ENCODE assay signal across 21 cellular contexts in the genomic region with DNA sequence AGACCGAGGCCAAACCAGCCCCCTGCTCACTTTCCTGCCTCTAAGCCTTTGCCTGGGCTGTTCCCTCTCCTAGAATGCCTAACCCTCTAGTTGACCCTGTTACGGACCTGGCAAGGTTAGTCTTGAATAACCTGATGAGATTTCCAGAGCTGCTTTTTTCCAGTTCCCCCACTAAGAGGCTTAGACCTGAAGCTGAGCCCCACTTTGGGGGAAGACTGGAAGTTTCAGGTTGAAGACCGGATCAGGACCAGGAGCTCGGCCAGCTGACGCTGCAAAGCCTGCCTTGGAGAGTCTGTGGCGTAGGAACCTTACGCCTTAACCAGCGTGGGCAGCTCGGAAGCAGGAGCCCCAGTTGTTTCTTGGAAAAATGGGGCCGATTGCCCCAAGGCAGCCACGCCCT.
A peak's percentile ranks its signal among the peaks of the same experiment; 100 is the strongest.
DNase-seq lines count a peak whose midpoint lies in the region; ATAC-seq and TF ChIP-seq lines count a peak whose summit lies in the region.
"Had no signal": no experiment of that assay in that cellular context is flagged by ENCODE, and none has a peak within 500 bp of the region (broad histone marks: within the 10 kb centered on the region; RNA-seq: fewer than 3 reads in every experiment).

No MANE protein-coding gene starts in this region.

- in situ Hi-C loops in HAP-1 (cut with MboI; ENCODE audit: low sequenced_read_pairs) = no loop called here

- peaks cover 60 to 81% of the 10 kb centered on the region in 2 donors for H3K4me1 Mint-ChIP-seq in natural killer cell
- H3K4me1 Mint-ChIP-seq in natural killer cell treated with Interleukin-12 subunit alpha and Interleukin-12 subunit beta and Interleukin-15 and Interleukin-18, amount 100 ng/mL, for 72 hours (ENCODE audit: low read depth in 2 of 2) = peaks cover 31 to 53% of the 10 kb centered on the region in 2 donors

- H3K9me3 Mint-ChIP-seq in natural killer cell = no peaks in the 10 kb centered on the region
- no peaks in the 10 kb centered on the region for H3K9me3 Mint-ChIP-seq in natural killer cell treated with Interleukin-12 subunit alpha and Interleukin-12 subunit beta and Interleukin-15 and Interleukin-18, amount 100 ng/mL, for 72 hours
- H3K9me3 Mint-ChIP-seq: CD4-positive, CD25-positive, alpha-beta regulatory T cell; CD8-positive, alpha-beta T cell had no signal

- intact Hi-C loops in natural killer cell (cut with micrococcal nuclease) = loop anchor here (10.0 kb wide), 1 partner anchor 49 kb away; no protein-coding TSS in a partner anchor

- no peak overlapping the region for H3K4me3 Mint-ChIP-seq in natural killer cell
- H3K4me3 Mint-ChIP-seq in natural killer cell treated with Interleukin-12 subunit alpha and Interleukin-12 subunit beta and Interleukin-15 and Interleukin-18, amount 100 ng/mL, for 72 hours = no peak overlapping the region
- H3K4me3 Mint-ChIP-seq: B cell; CD4-positive, CD25-positive, alpha-beta regulatory T cell; CD8-positive, alpha-beta T cell had no signal

- peak overlapping the region; percentile 38 to 50 for H3K27ac Mint-ChIP-seq in natural killer cell
- H3K27ac Mint-ChIP-seq in natural killer cell treated with Interleukin-12 subunit alpha and Interleukin-12 subunit beta and Interleukin-15 and Interleukin-18, amount 100 ng/mL, for 72 hours = peak overlapping the region in 1 of 2 donors; percentile 68
- H3K27ac Mint-ChIP-seq: B cell; CD8-positive, alpha-beta T cell had no signal

- DNase-seq in natural killer cell (no peak), NCI-H82 (lab: John Stamatoyannopoulos, UW) (peak; percentile 86), WERI-Rb-1 (peak; percentile 90), NCI-H345 treated with DMSO at 0.1 percent for 48 hours (lab: John Stamatoyannopoulos, UW; ENCODE audit: unreplicated experiment) (no peak), HAP-1 (ENCODE audit: low spot score in 2 of 2) (no peak)
- DNase-seq in natural killer cell treated with Interleukin-12 subunit alpha and Interleukin-12 subunit beta and Interleukin-15 and Interleukin-18, amount 100 ng/mL, for 72 hours (ENCODE audit: low spot score) = no peak
- no peak for DNase-seq in activated CD8-positive, alpha-beta memory T cell treated with anti-CD3 and anti-CD28 coated beads, Interleukin-2, amount 50 U/mL, for 48 hours
- DNase-seq: C1 segment of cervical spinal cord; Caco-2; CD4-positive, CD25-positive, alpha-beta regulatory T cell; CD8-positive, alpha-beta T cell; DMS 273 treated with DMSO at 0.1 percent for 48 hours; DMS79; EL; GDM1; GOT3; HCEC 1CT had no signal

- H3K27me3 Mint-ChIP-seq in natural killer cell (ENCODE audit: low read depth in 2 of 2) = no peaks in the 10 kb centered on the region
- H3K27me3 Mint-ChIP-seq in natural killer cell treated with Interleukin-12 subunit alpha and Interleukin-12 subunit beta and Interleukin-15 and Interleukin-18, amount 100 ng/mL, for 72 hours = no peaks in the 10 kb centered on the region
- H3K27me3 Mint-ChIP-seq: CD4-positive, CD25-positive, alpha-beta regulatory T cell had no signal

- H3K36me3 Mint-ChIP-seq in natural killer cell = no peaks in the 10 kb centered on the region
- H3K36me3 Mint-ChIP-seq in natural killer cell treated with Interleukin-12 subunit alpha and Interleukin-12 subunit beta and Interleukin-15 and Interleukin-18, amount 100 ng/mL, for 72 hours = no peaks in the 10 kb centered on the region

- H3K27me3 ChIP-seq in WERI-Rb-1 (ENCODE audit: insufficient read depth, low read depth, severe bottlenecking) (no peaks in the 10 kb centered on the region), HAP-1 (ENCODE audit: low read depth) (no peaks in the 10 kb centered on the region)

- H3K9me3 ChIP-seq in WERI-Rb-1 (ENCODE audit: severe bottlenecking) (no peaks in the 10 kb centered on the region), HAP-1 (no peaks in the 10 kb centered on the region)
- H3K9me3 ChIP-seq: Caco-2 had no signal

- H3K4me3 ChIP-seq in WERI-Rb-1 (ENCODE audit: low read depth, low read length) (no peak overlapping the region), HAP-1 (no peak overlapping the region)
- H3K4me3 ChIP-seq: GM12878 had no signal

- H3K4me1 ChIP-seq in HAP-1 = peaks cover 4% of the 10 kb centered on the region; the same call in 1 of the 2 replicates

- H3K36me3 ChIP-seq in WERI-Rb-1 = no peaks in the 10 kb centered on the region; the same call in 1 of the 2 replicates
- no peaks in the 10 kb centered on the region for H3K36me3 ChIP-seq in HAP-1 (replicated peaks)

- TF ChIP-seq CTCF in natural killer cell (IDR thresholded peaks at IDR 0.05) (no peak), WERI-Rb-1 (IDR thresholded peaks at IDR 0.05; ENCODE audit: low read depth, low read length) (no peak)

- ATAC-seq in natural killer cell = no peak
- ATAC-seq in natural killer cell treated with Interleukin-12 subunit alpha and Interleukin-12 subunit beta and Interleukin-15 and Interleukin-18, amount 100 ng/mL, for 72 hours = no peak
- ATAC-seq in GM21786 (IDR thresholded peaks at IDR 0.05; ENCODE audit: unreplicated experiment) = no peak
- ATAC-seq: CD8-positive, alpha-beta T cell; GM12878 had no signal

- peak overlapping the region; percentile 76 for H3K27ac ChIP-seq in WERI-Rb-1
- H3K27ac ChIP-seq: 22Rv1 had no signal

Comparison
In these comparisons a context has a peak if more than half of its experiments do, and no peak if none do; other contexts are left out.
1. DNase-seq: peak in NCI-H82 (single experiment) and WERI-Rb-1 (single experiment); none in natural killer cell (single experiment), natural killer cell treated with Interleukin-12 subunit alpha and Interleukin-12 subunit beta and Interleukin-15 and Interleukin-18, amount 100 ng/mL, for 72 hours (single experiment), NCI-H345 treated with DMSO at 0.1 percent for 48 hours (single experiment), HAP-1 (0 of 2) and activated CD8-positive, alpha-beta memory T cell treated with anti-CD3 and anti-CD28 coated beads, Interleukin-2, amount 50 U/mL, for 48 hours (single experiment).